8 cellular contexts compared by ENCODE assay signal in the genomic region with DNA sequence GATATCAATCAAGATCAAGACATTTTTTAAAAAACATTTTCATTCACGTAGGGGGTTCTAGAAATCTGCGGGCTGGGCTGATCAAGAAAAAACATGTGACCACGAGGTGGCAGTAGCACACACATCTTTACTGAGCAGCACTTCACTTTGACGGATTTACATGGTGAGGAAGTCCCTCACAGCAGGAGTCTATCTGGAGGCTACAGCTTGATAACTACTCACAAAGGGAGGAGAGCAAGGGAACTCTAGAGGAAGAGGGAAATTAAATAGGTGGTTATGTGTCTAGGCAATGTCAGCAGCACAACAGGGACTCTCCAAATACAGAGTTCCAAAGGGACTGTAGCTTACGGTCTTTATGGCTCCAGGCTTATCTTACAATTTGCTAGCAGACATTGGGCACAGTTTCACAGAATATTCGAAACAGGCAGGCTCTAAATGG.
A peak's percentile ranks its signal among the peaks of the same experiment; 100 is the strongest.
DNase-seq lines count a peak whose midpoint lies in the region; ATAC-seq and TF ChIP-seq lines count a peak whose summit lies in the region.

No MANE protein-coding gene starts in this region.

- ATAC-seq in GM23338 (peak; percentile 99), memory B cell (ENCODE audit: low read depth) (peak; percentile 37)

- H3K27me3 ChIP-seq in GM23338 (ENCODE audit: insufficient read depth) (no peaks in the 10 kb centered on the region), OCI-LY1 (ENCODE audit: insufficient read depth, low read length) (no peaks in the 10 kb centered on the region)

- no peak overlapping the region for H2AFZ ChIP-seq in GM23338
- H2AFZ ChIP-seq in OCI-LY1 (ENCODE audit: low read length): peak overlapping the region; percentile 30; the same call in 1 of the 2 replicates

- H3F3A ChIP-seq in GM23338 (replicated peaks; ENCODE audit: low read depth): no peaks in the 10 kb centered on the region
- no peaks in the 10 kb centered on the region; the same call in 1 of the 2 replicates for H3F3A ChIP-seq in OCI-LY1 (ENCODE audit: insufficient read depth, low read length)

- H3K9me3 ChIP-seq in OCI-LY1 (ENCODE audit: low read length): no peaks in the 10 kb centered on the region

- TF ChIP-seq CTCF in GM23338 (conservative IDR thresholded peaks at IDR 0.05; ENCODE audit: low read depth in 2 of 2): peak; percentile 91 to 92
- TF ChIP-seq CTCF in OCI-LY1 (IDR thresholded peaks at IDR 0.05; ENCODE audit: low read length): peak; percentile 85
- TF ChIP-seq CTCF in brain (conservative IDR thresholded peaks at IDR 0.05): peak; percentile 37 to 69

- in situ Hi-C loops in KBM-7 (cut with MboI; ENCODE audit: low pct_unique_long_range_greater_than_20kb, low sequenced_read_pairs): no loop called here

- H3K9me2 ChIP-seq in GM23338 (ENCODE audit: insufficient read depth): no peaks in the 10 kb centered on the region
- no peaks in the 10 kb centered on the region for H3K9me2 ChIP-seq in OCI-LY1 (ENCODE audit: low read depth, low read length)

- H3K9me3 Mint-ChIP-seq in GM23338 (peaks cover 29% of the 10 kb centered on the region), brain (peaks cover 4 to 18% (median 13%) of the 10 kb centered on the region in 5 experiments), memory B cell (peaks cover 3% of the 10 kb centered on the region)

- no peak overlapping the region for H3K9ac ChIP-seq in OCI-LY1 (ENCODE audit: low read length)

- H3K27me3 Mint-ChIP-seq in GM23338 (ENCODE audit: insufficient read depth, low read depth, poor library complexity) (peaks cover 2% of the 10 kb centered on the region), brain (no peaks in the 10 kb centered on the region), memory B cell (no peaks in the 10 kb centered on the region)

- H3K79me2 ChIP-seq in GM23338 (replicated peaks; ENCODE audit: insufficient read depth) (no peaks in the 10 kb centered on the region), OCI-LY1 (ENCODE audit: insufficient read depth, low read length) (no peaks in the 10 kb centered on the region)

- H3K27ac Mint-ChIP-seq in GM23338 (no peak overlapping the region), brain (no peak overlapping the region), memory B cell (no peak overlapping the region)

- H3K27ac ChIP-seq in GM23338 (ENCODE audit: low read depth) (no peak overlapping the region), OCI-LY1 (ENCODE audit: low read depth, low read length, poor library complexity, severe bottlenecking) (no peak overlapping the region)

- H3K4me1 ChIP-seq in GM23338 (ENCODE audit: insufficient read depth) (peaks cover 18% of the 10 kb centered on the region), OCI-LY1 (ENCODE audit: insufficient read depth, low read length, severe bottlenecking) (peaks cover 10% of the 10 kb centered on the region)

- H3K4me3 Mint-ChIP-seq in GM23338 (no peak overlapping the region), brain (no peak overlapping the region), memory B cell (no peak overlapping the region)

- no peaks in the 10 kb centered on the region; the same call in 1 of the 2 replicates for H3K36me3 ChIP-seq in GM23338 (ENCODE audit: insufficient read depth)
- no peaks in the 10 kb centered on the region for H3K36me3 ChIP-seq in OCI-LY1 (ENCODE audit: insufficient read depth, low read length)

- H3K4me1 Mint-ChIP-seq in GM23338 (peaks cover 10% of the 10 kb centered on the region; the same call in 2 of the 3 replicates), brain (no peaks in the 10 kb centered on the region), memory B cell (no peaks in the 10 kb centered on the region)

- H3K4me3 ChIP-seq in GM23338 (no peak overlapping the region), OCI-LY1 (ENCODE audit: low read depth, low read length, poor library complexity, severe bottlenecking) (no peak overlapping the region)

- peak; percentile 3 for DNase-seq in stimulated activated CD4-positive, alpha-beta T cell treated with anti-CD3 and anti-CD28 coated beads, Interleukin-12 subunit alpha, Interleukin-12 subunit beta, amount 100 ng/mL, for 4 hours
- DNase-seq in stimulated activated CD4-positive, alpha-beta T cell treated with anti-CD3 and anti-CD28 coated beads, Interleukin-4, amount 100 ng/mL, for 4 hours: no peak
- DNase-seq in GM23338 (ENCODE audit: low spot score) (peak; percentile 97), KBM-7 (peak; percentile 97), memory B cell (ENCODE audit: low spot score in 2 of 2) (peak; percentile 13 to 16), anterior cingulate cortex (lab: John Stamatoyannopoulos, UW) (no peak)

- H4K20me1 ChIP-seq in GM23338 (replicated peaks; ENCODE audit: insufficient read depth) (no peaks in the 10 kb centered on the region), OCI-LY1 (ENCODE audit: insufficient read depth, low read length) (no peaks in the 10 kb centered on the region)

- H3K4me2 ChIP-seq in GM23338 (peak overlapping the region; percentile 24), OCI-LY1 (ENCODE audit: low read length) (no peak overlapping the region)

- peaks cover 12% of the 10 kb centered on the region for H3K36me3 Mint-ChIP-seq in GM23338 (ENCODE audit: low read depth)
- no peaks in the 10 kb centered on the region for H3K36me3 Mint-ChIP-seq in brain
- H3K36me3 Mint-ChIP-seq in memory B cell: no peaks in the 10 kb centered on the region

TF ChIP-seq in GM23338, 12 proteins besides CTCF, POLR2A, EP300 and RAD21:
- TF ChIP-seq, protein P1, sequence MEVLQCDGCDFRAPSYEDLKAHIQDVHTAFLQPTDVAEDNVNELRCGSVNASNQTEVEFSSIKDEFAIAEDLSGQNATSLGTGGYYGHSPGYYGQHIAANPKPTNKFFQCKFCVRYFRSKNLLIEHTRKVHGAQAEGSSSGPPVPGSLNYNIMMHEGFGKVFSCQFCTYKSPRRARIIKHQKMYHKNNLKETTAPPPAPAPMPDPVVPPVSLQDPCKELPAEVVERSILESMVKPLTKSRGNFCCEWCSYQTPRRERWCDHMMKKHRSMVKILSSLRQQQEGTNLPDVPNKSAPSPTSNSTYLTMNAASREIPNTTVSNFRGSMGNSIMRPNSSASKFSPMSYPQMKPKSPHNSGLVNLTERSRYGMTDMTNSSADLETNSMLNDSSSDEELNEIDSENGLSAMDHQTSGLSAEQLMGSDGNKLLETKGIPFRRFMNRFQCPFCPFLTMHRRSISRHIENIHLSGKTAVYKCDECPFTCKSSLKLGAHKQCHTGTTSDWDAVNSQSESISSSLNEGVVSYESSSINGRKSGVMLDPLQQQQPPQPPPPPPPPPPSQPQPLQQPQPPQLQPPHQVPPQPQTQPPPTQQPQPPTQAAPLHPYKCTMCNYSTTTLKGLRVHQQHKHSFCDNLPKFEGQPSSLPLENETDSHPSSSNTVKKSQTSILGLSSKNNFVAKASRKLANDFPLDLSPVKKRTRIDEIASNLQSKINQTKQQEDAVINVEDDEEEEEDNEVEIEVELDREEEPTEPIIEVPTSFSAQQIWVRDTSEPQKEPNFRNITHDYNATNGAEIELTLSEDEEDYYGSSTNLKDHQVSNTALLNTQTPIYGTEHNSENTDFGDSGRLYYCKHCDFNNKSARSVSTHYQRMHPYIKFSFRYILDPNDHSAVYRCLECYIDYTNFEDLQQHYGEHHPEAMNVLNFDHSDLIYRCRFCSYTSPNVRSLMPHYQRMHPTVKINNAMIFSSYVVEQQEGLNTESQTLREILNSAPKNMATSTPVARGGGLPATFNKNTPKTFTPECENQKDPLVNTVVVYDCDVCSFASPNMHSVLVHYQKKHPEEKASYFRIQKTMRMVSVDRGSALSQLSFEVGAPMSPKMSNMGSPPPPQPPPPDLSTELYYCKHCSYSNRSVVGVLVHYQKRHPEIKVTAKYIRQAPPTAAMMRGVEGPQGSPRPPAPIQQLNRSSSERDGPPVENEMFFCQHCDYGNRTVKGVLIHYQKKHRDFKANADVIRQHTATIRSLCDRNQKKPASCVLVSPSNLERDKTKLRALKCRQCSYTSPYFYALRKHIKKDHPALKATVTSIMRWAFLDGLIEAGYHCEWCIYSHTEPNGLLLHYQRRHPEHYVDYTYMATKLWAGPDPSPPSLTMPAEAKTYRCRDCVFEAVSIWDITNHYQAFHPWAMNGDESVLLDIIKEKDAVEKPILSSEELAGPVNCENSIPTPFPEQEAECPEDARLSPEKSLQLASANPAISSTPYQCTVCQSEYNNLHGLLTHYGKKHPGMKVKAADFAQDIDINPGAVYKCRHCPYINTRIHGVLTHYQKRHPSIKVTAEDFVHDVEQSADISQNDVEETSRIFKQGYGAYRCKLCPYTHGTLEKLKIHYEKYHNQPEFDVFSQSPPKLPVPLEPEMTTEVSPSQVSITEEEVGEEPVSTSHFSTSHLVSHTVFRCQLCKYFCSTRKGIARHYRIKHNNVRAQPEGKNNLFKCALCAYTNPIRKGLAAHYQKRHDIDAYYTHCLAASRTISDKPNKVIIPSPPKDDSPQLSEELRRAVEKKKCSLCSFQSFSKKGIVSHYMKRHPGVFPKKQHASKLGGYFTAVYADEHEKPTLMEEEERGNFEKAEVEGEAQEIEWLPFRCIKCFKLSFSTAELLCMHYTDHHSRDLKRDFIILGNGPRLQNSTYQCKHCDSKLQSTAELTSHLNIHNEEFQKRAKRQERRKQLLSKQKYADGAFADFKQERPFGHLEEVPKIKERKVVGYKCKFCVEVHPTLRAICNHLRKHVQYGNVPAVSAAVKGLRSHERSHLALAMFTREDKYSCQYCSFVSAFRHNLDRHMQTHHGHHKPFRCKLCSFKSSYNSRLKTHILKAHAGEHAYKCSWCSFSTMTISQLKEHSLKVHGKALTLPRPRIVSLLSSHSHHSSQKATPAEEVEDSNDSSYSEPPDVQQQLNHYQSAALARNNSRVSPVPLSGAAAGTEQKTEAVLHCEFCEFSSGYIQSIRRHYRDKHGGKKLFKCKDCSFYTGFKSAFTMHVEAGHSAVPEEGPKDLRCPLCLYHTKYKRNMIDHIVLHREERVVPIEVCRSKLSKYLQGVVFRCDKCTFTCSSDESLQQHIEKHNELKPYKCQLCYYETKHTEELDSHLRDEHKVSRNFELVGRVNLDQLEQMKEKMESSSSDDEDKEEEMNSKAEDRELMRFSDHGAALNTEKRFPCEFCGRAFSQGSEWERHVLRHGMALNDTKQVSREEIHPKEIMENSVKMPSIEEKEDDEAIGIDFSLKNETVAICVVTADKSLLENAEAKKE (CRISPR knock-in tag; IDR thresholded peaks at IDR 0.05): no peak; the same call in 1 of the 2 replicates
- TF ChIP-seq EZH2phosphoT487 (IDR thresholded peaks at IDR 0.05; ENCODE audit: unreplicated experiment) (no peak), NANOG (IDR thresholded peaks at IDR 0.05; ENCODE audit: borderline replicate concordance) (peak; percentile 42; the same call in 1 of the 2 replicates)

Comparison
In these comparisons a context has a peak if more than half of its experiments do, and no peak if none do; other contexts are left out.
1. DNase-seq: peak in stimulated activated CD4-positive, alpha-beta T cell treated with anti-CD3 and anti-CD28 coated beads, Interleukin-12 subunit alpha, Interleukin-12 subunit beta, amount 100 ng/mL, for 4 hours (single experiment), GM23338 (single experiment), KBM-7 (single experiment) and memory B cell (2 of 2); none in stimulated activated CD4-positive, alpha-beta T cell treated with anti-CD3 and anti-CD28 coated beads, Interleukin-4, amount 100 ng/mL, for 4 hours (0 of 2) and anterior cingulate cortex (0 of 58).
2. Peak in every context shown above with its lines, with median percentiles within 50 percentile points of each other: CTCF ChIP-seq.